ENCODE assay signal across 9 cellular contexts in the genomic region with DNA sequence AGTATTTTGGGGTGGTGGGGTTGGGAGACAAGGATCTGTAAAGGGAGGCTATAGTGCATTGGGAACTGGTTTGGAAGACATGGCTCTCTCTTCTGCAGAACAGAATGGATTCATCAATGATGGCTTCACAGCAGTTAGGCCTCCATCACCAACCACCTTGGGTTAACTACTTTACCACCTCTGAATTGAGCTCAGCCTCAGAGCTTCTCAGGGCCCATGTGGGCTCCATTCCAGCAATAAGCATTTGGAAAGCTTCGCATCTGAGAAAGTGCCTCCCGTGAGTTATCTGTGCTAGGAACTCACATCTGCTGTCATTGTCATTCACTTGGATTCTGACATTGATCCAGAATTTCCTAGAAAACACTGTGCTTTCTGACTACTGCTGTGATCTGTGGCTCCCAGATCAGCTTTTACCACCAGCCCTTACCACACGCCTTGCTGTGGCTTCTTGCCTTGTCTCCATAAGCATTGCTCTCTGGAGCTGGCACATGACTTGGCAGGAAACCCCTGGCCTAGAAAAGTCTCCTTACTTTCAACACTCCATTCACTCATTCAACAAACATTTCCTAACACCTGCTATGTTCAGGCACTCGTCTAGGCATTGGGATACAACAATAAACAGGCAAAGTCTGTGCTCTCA.
DNase-seq lines count a peak whose midpoint lies in the region; ATAC-seq lines count a peak whose summit lies in the region.
"Had no signal": no experiment of that assay in that cellular context is flagged by ENCODE, and none has a peak within 500 bp of the region (broad histone marks: within the 10 kb centered on the region; RNA-seq: fewer than 3 reads in every experiment).

No MANE protein-coding gene starts in this region.

- peak; percentile 5 for ATAC-seq in GM19023 (IDR thresholded peaks at IDR 0.05; ENCODE audit: unreplicated experiment)
- peak; percentile 6 for ATAC-seq in HG02571 (IDR thresholded peaks at IDR 0.05; ENCODE audit: unreplicated experiment)
- ATAC-seq in GM19455 (IDR thresholded peaks at IDR 0.05; ENCODE audit: unreplicated experiment) = no peak
- no peak for ATAC-seq in GM18909 (IDR thresholded peaks at IDR 0.05; ENCODE audit: poor library complexity, unreplicated experiment)

- DNase-seq in OCI-M1 (lab: John Stamatoyannopoulos, UW) = peak; percentile 60
- peak; percentile 94 for DNase-seq in myocyte (ENCODE audit: low read depth)
- no peak for DNase-seq in DMS79 treated with DMSO at 0.1 percent for 48 hours (lab: John Stamatoyannopoulos, UW)
- no peak for DNase-seq in NCI-H748 treated with DMSO at 0.1 percent for 48 hours (lab: John Stamatoyannopoulos, UW)
- DNase-seq: NCI-H1105 had no signal

Comparison
In these comparisons a context has a peak if more than half of its experiments do, and no peak if none do; other contexts are left out.
1. ATAC-seq: peak in GM19023 (single experiment) and HG02571 (single experiment); none in GM19455 (single experiment) and GM18909 (single experiment).
2. DNase-seq: peak in OCI-M1 (single experiment) and myocyte (single experiment); none in DMS79 treated with DMSO at 0.1 percent for 48 hours (single experiment) and NCI-H748 treated with DMSO at 0.1 percent for 48 hours (single experiment).